Comparison of ENCODE assay signal across 8 cellular contexts in the genomic region with DNA sequence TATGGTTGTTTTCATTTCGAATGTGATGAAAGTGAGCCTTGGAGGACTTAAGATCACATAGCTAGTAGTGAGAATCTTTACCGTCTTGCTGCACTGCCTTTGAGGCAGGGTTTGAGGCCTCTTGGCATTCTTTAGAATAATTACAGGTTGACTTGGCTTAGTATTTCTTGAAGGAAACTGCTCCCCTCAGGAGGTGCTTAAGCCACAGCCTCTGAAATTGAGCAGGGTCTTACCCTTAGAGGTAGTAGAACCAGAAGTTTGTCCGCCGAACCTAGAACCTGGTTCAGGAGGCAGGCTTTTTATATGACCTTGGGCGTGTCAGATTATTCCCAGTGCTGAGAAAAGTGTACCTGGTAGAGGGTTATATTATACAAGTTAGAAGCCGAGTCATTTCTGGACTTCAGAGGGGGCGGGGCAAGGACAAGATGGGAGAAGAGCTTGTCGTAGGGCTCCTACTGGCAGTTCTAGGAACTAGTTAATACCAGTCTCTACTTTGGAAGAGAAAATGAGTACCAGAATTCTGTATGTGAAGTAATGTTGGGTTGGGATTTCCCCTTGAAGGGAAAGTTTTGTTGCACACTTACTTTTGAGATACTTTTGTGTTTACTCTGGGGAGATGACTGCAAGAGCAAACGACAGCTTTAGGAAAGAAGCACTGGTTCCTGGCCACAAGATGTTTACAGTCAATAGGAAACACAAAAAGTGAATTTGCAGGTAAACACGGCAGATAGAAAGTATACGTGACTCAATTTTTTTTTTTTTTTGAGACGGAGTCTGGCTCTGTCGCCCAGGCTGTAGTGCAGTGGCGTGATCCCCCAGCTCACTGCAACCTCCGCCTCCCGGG. TPM values are rescaled to one million over a fixed set of nuclear protein-coding genes. Genes with fewer than 3 reads are reported as not detected.
DNase-seq lines count a peak whose midpoint lies in the region; ATAC-seq and TF ChIP-seq lines count a peak whose summit lies in the region.

No MANE protein-coding gene starts in this region.

- H3K9me2 ChIP-seq in HCT116 (ENCODE audit: insufficient read depth), result no peaks in the 10 kb centered on the region

- H3K27ac ChIP-seq in HCT116 (ENCODE audit: low read depth, low read length) (peak overlapping the region; percentile 74), dorsolateral prefrontal cortex (peak overlapping the region in 35 of 59 donors; percentile 23 to 97 (median 89))

- BruUV-seq in HCT116 (replicated peaks; lab: Mats Ljungman, UMichigan), result no TSS peak

- POLR2A ChIA-PET in HCT116 (lab: Charles Lee), result interaction anchor here (0.7 to 1.7 kb wide), 3 partner anchors 43 to 254 kb away, joined by 3 to 5 read pairs (median 3); no protein-coding TSS in a partner anchor

- RAD21 ChIA-PET in HCT116 (lab: Charles Lee; ENCODE audit: low non-redundant PET in 1 of 2, low total read pairs in 2 of 2, uncharacterized antibody in 2 of 2, unreplicated experiment in 2 of 2), result interaction anchor here in 1 of 2 experiments (1.0 kb wide), 1 partner anchor 108 kb away, joined by 3 read pairs; no protein-coding TSS in a partner anchor

- peaks cover 29 to 49% of the 10 kb centered on the region in 2 donors for H3K4me1 Mint-ChIP-seq in stimulated activated naive B cell treated with anti-CD40 and anti-IgM and Interleukin-4, amounts not matched to agents 10 μg/mL and 1 μg/mL and 100 μg/mL, for 72 hours

- CTCF ChIA-PET in HCT116 (lab: Charles Lee), result interaction anchor here (0.8 to 2.0 kb wide), 6 partner anchors 28 to 485 kb away, joined by 3 to 8 read pairs (median 4); no protein-coding TSS in a partner anchor

- peaks cover 14 to 22% of the 10 kb centered on the region in 2 experiments for H3K36me3 ChIP-seq in HCT116 (ENCODE audit: control insufficient read depth in 1 of 2, insufficient read depth in 2 of 2, low read length in 2 of 2)

- H3K9me3 ChIP-seq in HCT116 (ENCODE audit: control insufficient read depth in 1 of 2, insufficient read depth in 1 of 2, low read depth in 1 of 2, low read length in 2 of 2) (no peaks in the 10 kb centered on the region), mononuclear cell (ENCODE audit: low read depth, low read length) (no peaks in the 10 kb centered on the region)

- DNase-seq in HCT116 (ENCODE audit: low read depth, low spot score) (peak; percentile 31), M059J (ENCODE audit: low read depth) (peak; percentile 72), dorsolateral prefrontal cortex (no peak), cortex of kidney (lab: John Stamatoyannopoulos, UW) (no peak)
- peak; percentile 56 for DNase-seq in activated CD4-positive, CD25-positive, alpha-beta regulatory T cell treated with anti-CD3 and anti-CD28 coated beads, Interleukin-2, amount 50 U/mL, for 72 hours
- DNase-seq in stimulated activated naive B cell treated with anti-CD40 and anti-IgM and Interleukin-4, amounts not matched to agents 10 μg/mL and 1 μg/mL and 100 μg/mL, for 72 hours, result peak; percentile 64

- peaks cover 33% of the 10 kb centered on the region; the same call in 1 of the 2 replicates for H4K20me1 ChIP-seq in HCT116 (ENCODE audit: insufficient read depth)

- peak overlapping the region; percentile 81 for H3K9ac ChIP-seq in HCT116 (ENCODE audit: low read length)

- H3K4me3 ChIP-seq in GM12875 (ENCODE audit: low read depth, low read length) (peak overlapping the region; percentile 88), HCT116 (replicated peaks in 1 of 2; ENCODE audit: low read depth in 1 of 2, low read length in 2 of 2) (peak overlapping the region; percentile 78 to 92), dorsolateral prefrontal cortex (peak overlapping the region; percentile 64 to 96 (median 84)), mononuclear cell (ENCODE audit: low read length) (peak overlapping the region; percentile 74)

- ATAC-seq in HCT116, result peak; percentile 39
- ATAC-seq in stimulated activated naive B cell treated with anti-CD40 and anti-IgM and Interleukin-4, amounts not matched to agents 10 μg/mL and 1 μg/mL and 100 μg/mL, for 72 hours (replicated peaks), result peak; percentile 54 to 61

- peak overlapping the region; percentile 91 to 93 for H3K4me3 Mint-ChIP-seq in stimulated activated naive B cell treated with anti-CD40 and anti-IgM and Interleukin-4, amounts not matched to agents 10 μg/mL and 1 μg/mL and 100 μg/mL, for 72 hours

- H3K27me3 Mint-ChIP-seq in stimulated activated naive B cell treated with anti-CD40 and anti-IgM and Interleukin-4, amounts not matched to agents 10 μg/mL and 1 μg/mL and 100 μg/mL, for 72 hours, result peaks cover 14% of the 10 kb centered on the region in 2 donors

- TF ChIP-seq POLR2A in HCT116 (IDR thresholded peaks at IDR 0.05; ENCODE audit: borderline replicate concordance, extremely low read depth, insufficient read depth, insufficient read length), result no peak

- H3K9me3 Mint-ChIP-seq in stimulated activated naive B cell treated with anti-CD40 and anti-IgM and Interleukin-4, amounts not matched to agents 10 μg/mL and 1 μg/mL and 100 μg/mL, for 72 hours, result peaks cover 11 to 12% of the 10 kb centered on the region in 2 donors

- H2AFZ ChIP-seq in HCT116 (ENCODE audit: low read depth, low read length, poor library complexity, severe bottlenecking), result no peak overlapping the region

- peaks cover 31 to 44% of the 10 kb centered on the region in 2 donors for H3K36me3 Mint-ChIP-seq in stimulated activated naive B cell treated with anti-CD40 and anti-IgM and Interleukin-4, amounts not matched to agents 10 μg/mL and 1 μg/mL and 100 μg/mL, for 72 hours

- intact Hi-C loops in HCT116 (cut with micrococcal nuclease), result loop anchor here (10.0 kb wide), 1 partner anchor 396 kb away; no protein-coding TSS in a partner anchor
- intact Hi-C loops in dorsolateral prefrontal cortex (cut with DNase I), result loop anchor here in 1 of 2 donors (5.0 kb wide), 1 partner anchor 967 kb away; the partner anchor contains the start of gene ZBTB11

- peak overlapping the region; percentile 79 for H3K4me2 ChIP-seq in HCT116 (ENCODE audit: low read length)

- H3K27ac Mint-ChIP-seq in stimulated activated naive B cell treated with anti-CD40 and anti-IgM and Interleukin-4, amounts not matched to agents 10 μg/mL and 1 μg/mL and 100 μg/mL, for 72 hours, result peak overlapping the region; percentile 96

- H3K27me3 ChIP-seq in HCT116 (ENCODE audit: insufficient read depth, low read length), result no peaks in the 10 kb centered on the region
- H3K27me3 ChIP-seq in dorsolateral prefrontal cortex, result peaks cover 0 to 20% (median 2%) of the 10 kb centered on the region in 45 donors
- no peaks in the 10 kb centered on the region for H3K27me3 ChIP-seq in mononuclear cell (ENCODE audit: insufficient read depth, low read length)

- no peak; the same call in 1 of the 2 replicates for TF ChIP-seq RAD21 in HCT116 (IDR thresholded peaks at IDR 0.05; ENCODE audit: low read depth)

- TF ChIP-seq CTCF in GM12875 (IDR thresholded peaks at IDR 0.05; ENCODE audit: borderline replicate concordance, insufficient read depth, low read depth, low read length) (peak; percentile 38; the same call in 1 of the 2 replicates), HCT116 (IDR thresholded peaks at IDR 0.05 in 2 of 3, conservative IDR thresholded peaks at IDR 0.05 in 1 of 3; ENCODE audit: borderline replicate concordance in 1 of 3, insufficient read depth in 1 of 3, low read depth in 2 of 3, low read length in 2 of 3) (peak in 2 of 3 experiments; percentile 32 to 45; a peak in 4 of 6 replicates), dorsolateral prefrontal cortex (IDR thresholded peaks at IDR 0.05 in 54 of 56, conservative IDR thresholded peaks at IDR 0.05 in 2 of 56; ENCODE audit: low read depth in 1 of 56, partially characterized antibody in 56 of 56) (no peak)

- H3K4me1 ChIP-seq in HCT116 (ENCODE audit: control insufficient read depth in 1 of 2, insufficient read depth in 2 of 2, low read length in 2 of 2) (peaks cover 5 to 17% of the 10 kb centered on the region in 2 experiments; a peak in 3 of 4 replicates), mononuclear cell (ENCODE audit: insufficient read depth, low read length) (peaks cover 18% of the 10 kb centered on the region)

- peaks cover 58% of the 10 kb centered on the region for H3K79me2 ChIP-seq in HCT116 (ENCODE audit: insufficient read depth, low read length)

TF ChIP-seq in HCT116, 20 proteins besides CTCF, POLR2A, EP300 and RAD21 (continues in another document):
- TF ChIP-seq REST (IDR thresholded peaks at IDR 0.05; ENCODE audit: low read depth), result no peak
- no peak for TF ChIP-seq FOSL1 (IDR thresholded peaks at IDR 0.05; ENCODE audit: low read depth)
- TF ChIP-seq EGR1 (IDR thresholded peaks at IDR 0.05; ENCODE audit: low read depth), result no peak
- no peak for TF ChIP-seq ATF3 (IDR thresholded peaks at IDR 0.05)
- peak; percentile 25 for TF ChIP-seq YY1 (IDR thresholded peaks at IDR 0.05; ENCODE audit: extremely low read depth, insufficient replicate concordance, low read depth, low read length)

RNA-seq across cellular contexts. Expression of gene TFG, which starts 1.3 kb away (rescaled TPM):
- total RNA-seq in HCT116 (2021; ENCODE audit: unreplicated experiment) (99.1 TPM), dorsolateral prefrontal cortex (10 to 100 TPM; 41.0 to 73.8 (median 62.2) TPM), mononuclear cell (60.1 TPM)
- polyA plus RNA-seq in HCT116 (2012), result 91.4 and 94.4 TPM in 2 replicates
- 175 and 189 TPM in 2 replicates for total RNA-seq in M059J (2014; rRNA removed; shearing (Covaris generic))

Comparison
In these comparisons a context has a peak if more than half of its experiments do, and no peak if none do; other contexts are left out.
1. CTCF ChIP-seq: peak in GM12875 (single experiment) and HCT116 (2 of 3); none in dorsolateral prefrontal cortex (0 of 56).
2. DNase-seq: peak in HCT116 (single experiment), M059J (single experiment), activated CD4-positive, CD25-positive, alpha-beta regulatory T cell treated with anti-CD3 and anti-CD28 coated beads, Interleukin-2, amount 50 U/mL, for 72 hours (single experiment) and stimulated activated naive B cell treated with anti-CD40 and anti-IgM and Interleukin-4, amounts not matched to agents 10 μg/mL and 1 μg/mL and 100 μg/mL, for 72 hours (single experiment); none in dorsolateral prefrontal cortex (0 of 10) and cortex of kidney (single experiment).
3. Peak in every context shown above with its lines, with median percentiles within 50 percentile points of each other: H3K4me3 ChIP-seq.